29 cellular contexts compared by ENCODE assay signal in the genomic region with DNA sequence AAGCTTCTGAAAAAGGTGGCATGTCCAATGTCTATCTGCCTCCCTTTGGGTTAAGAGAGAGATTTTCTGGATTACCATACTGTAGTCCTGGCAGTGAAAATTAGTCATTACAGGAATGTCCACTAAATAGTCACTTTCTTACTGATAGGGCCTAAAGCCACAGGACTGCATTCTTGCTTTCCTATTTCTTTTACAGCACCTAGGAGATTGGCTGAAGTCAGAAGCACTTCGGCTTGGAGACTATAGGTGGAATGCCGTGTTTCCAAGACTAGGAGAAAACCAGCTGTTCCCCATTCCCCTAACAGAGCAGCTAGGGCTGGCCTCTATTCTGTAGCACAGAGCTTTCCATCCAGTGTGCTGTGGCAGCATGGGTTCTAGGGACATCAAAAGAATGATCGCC.
"Had no signal": no experiment of that assay in that cellular context is flagged by ENCODE, and none has a peak within 500 bp of the region (broad histone marks: within the 10 kb centered on the region; RNA-seq: fewer than 3 reads in every experiment).

No MANE protein-coding gene starts in this region.

- ATAC-seq: foreskin keratinocyte; gastroesophageal sphincter; heart left ventricle; mucosa of descending colon; natural killer cell treated with Interleukin-12 subunit alpha and Interleukin-12 subunit beta and Interleukin-15 and Interleukin-18, amount 100 ng/mL, for 72 hours; stimulated activated naive B cell treated with anti-CD40 and anti-IgM and Interleukin-4, amounts not matched to agents 10 μg/mL and 1 μg/mL and 100 μg/mL, for 72 hours had no signal

- H3K4me2 ChIP-seq: hepatocyte had no signal

- H3K27me3 Mint-ChIP-seq: naive B cell; natural killer cell treated with Interleukin-12 subunit alpha and Interleukin-12 subunit beta and Interleukin-15 and Interleukin-18, amount 100 ng/mL, for 72 hours; progenitor cell of endocrine pancreas; stimulated activated naive B cell treated with anti-CD40 and anti-IgM and Interleukin-4, amounts not matched to agents 10 μg/mL and 1 μg/mL and 100 μg/mL, for 72 hours; stimulated activated naive CD8-positive, alpha-beta T cell treated with anti-CD3 and anti-CD28 coated beads, Interleukin-15, Interleukin-2, amounts not matched to agents 100 ng/mL and 50 ng/mL, for 24 hours; type B pancreatic cell had no signal

- DNase-seq: cerebellar nuclear complex; effector CD8-positive, alpha-beta T cell; endodermal cell; foreskin keratinocyte; heart left ventricle; kidney; mesenchymal stem cell; mucosa of descending colon; naive B cell; sigmoid colon; stimulated activated CD4-positive, alpha-beta T cell treated with anti-CD3 and anti-CD28 coated beads, Interleukin-15, amount 100 ng/mL, for 24 hours; stimulated activated CD4-positive, alpha-beta T cell treated with anti-CD3 and anti-CD28 coated beads, Interleukin-2, amount 100 ng/mL, for 48 hours; stimulated activated naive B cell treated with anti-CD40 and anti-IgM and Interleukin-4, amounts not matched to agents 10 μg/mL and 1 μg/mL and 100 μg/mL, for 72 hours; thyroid gland had no signal

- H3K9me3 ChIP-seq: esophagus muscularis mucosa, gastroesophageal sphincter, heart left ventricle, mucosa of descending colon, neutrophil, right atrium auricular region, sigmoid colon, suprapubic skin, thyroid gland had no signal

- H3K27ac ChIP-seq: esophagus muscularis mucosa, foreskin keratinocyte, gastroesophageal sphincter, heart left ventricle, hepatocyte, neutrophil, parathyroid adenoma, right atrium auricular region, sigmoid colon, skin epidermis, suprapubic skin had no signal

- H3K4me1 Mint-ChIP-seq: endodermal cell, mesothelial cell of epicardium, neural crest cell had no signal

- H3K4me1 ChIP-seq: esophagus muscularis mucosa, foreskin keratinocyte, gastroesophageal sphincter, parathyroid adenoma, right atrium auricular region, sigmoid colon, suprapubic skin, thyroid gland had no signal

- H3K9me3 Mint-ChIP-seq: endodermal cell; mesothelial cell of epicardium; naive B cell; natural killer cell treated with Interleukin-12 subunit alpha and Interleukin-12 subunit beta and Interleukin-15 and Interleukin-18, amount 100 ng/mL, for 72 hours; neural crest cell; stimulated activated naive B cell treated with anti-CD40 and anti-IgM and Interleukin-4, amounts not matched to agents 10 μg/mL and 1 μg/mL and 100 μg/mL, for 72 hours; stimulated activated naive CD8-positive, alpha-beta T cell treated with anti-CD3 and anti-CD28 coated beads, Interleukin-15, Interleukin-2, amounts not matched to agents 100 ng/mL and 50 ng/mL, for 24 hours; type B pancreatic cell had no signal

- H3K27me3 ChIP-seq: esophagus muscularis mucosa, foreskin keratinocyte, gastroesophageal sphincter, heart left ventricle, hepatocyte, neutrophil, right atrium auricular region, sigmoid colon, suprapubic skin, thyroid gland had no signal

- H3K4me3 Mint-ChIP-seq: endodermal cell; mesothelial cell of epicardium; naive B cell; natural killer cell treated with Interleukin-12 subunit alpha and Interleukin-12 subunit beta and Interleukin-15 and Interleukin-18, amount 100 ng/mL, for 72 hours; neural crest cell; stimulated activated naive B cell treated with anti-CD40 and anti-IgM and Interleukin-4, amounts not matched to agents 10 μg/mL and 1 μg/mL and 100 μg/mL, for 72 hours; stimulated activated naive CD8-positive, alpha-beta T cell treated with anti-CD3 and anti-CD28 coated beads, Interleukin-15, Interleukin-2, amounts not matched to agents 100 ng/mL and 50 ng/mL, for 24 hours; type B pancreatic cell had no signal

- H3K79me2 ChIP-seq: hepatocyte, parathyroid adenoma had no signal

- H3K36me3 Mint-ChIP-seq: natural killer cell treated with Interleukin-12 subunit alpha and Interleukin-12 subunit beta and Interleukin-15 and Interleukin-18, amount 100 ng/mL, for 72 hours had no signal

- H2AFZ ChIP-seq: hepatocyte, parathyroid adenoma had no signal

- FAIRE-seq: endothelial cell of umbilical vein, kidney had no signal

- H3K9ac ChIP-seq: parathyroid adenoma had no signal

- H3K4me3 ChIP-seq: esophagus muscularis mucosa, gastroesophageal sphincter, heart left ventricle, hepatocyte, mucosa of descending colon, right atrium auricular region, sigmoid colon, skin epidermis, suprapubic skin, thyroid gland had no signal
